In the genomic region with DNA sequence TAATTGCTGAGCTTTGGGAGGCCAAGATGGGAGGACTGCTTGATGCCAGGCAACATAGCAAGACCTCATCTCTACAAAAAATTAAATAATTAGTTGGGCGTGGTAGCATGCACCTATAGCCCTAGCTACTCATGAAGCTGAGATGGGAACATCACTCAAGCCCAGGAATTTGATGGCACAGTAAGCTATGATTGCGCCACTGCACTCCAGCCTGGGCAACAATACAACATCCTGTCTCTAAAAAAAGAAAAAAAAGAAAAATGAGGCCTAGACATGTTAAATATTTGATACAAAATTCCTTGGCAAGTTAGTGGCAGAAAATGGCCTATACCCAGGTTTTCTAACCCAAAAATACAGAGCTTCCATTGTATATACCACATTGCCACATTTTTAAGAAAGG, we compare ENCODE assay signal across 36 cellular contexts.
DNase-seq lines count a peak whose midpoint lies in the region; FAIRE-seq and TF ChIP-seq lines count a peak whose summit lies in the region.
"Had no signal": no experiment of that assay in that cellular context is flagged by ENCODE, and none has a peak within 500 bp of the region (broad histone marks: within the 10 kb centered on the region; RNA-seq: fewer than 3 reads in every experiment).

No MANE protein-coding gene starts in this region.

- TF ChIP-seq CTCF in astrocyte (IDR thresholded peaks at IDR 0.05; ENCODE audit: insufficient read depth, low read depth, low read length), result no peak

- H3K9ac ChIP-seq in astrocyte (ENCODE audit: low read length), result no peak overlapping the region
- H3K9ac ChIP-seq: neural progenitor cell had no signal

- H3K27me3 ChIP-seq in astrocyte (ENCODE audit: insufficient read depth, low read length) (no peaks in the 10 kb centered on the region), HAP-1 (ENCODE audit: low read depth) (no peaks in the 10 kb centered on the region)
- H3K27me3 ChIP-seq: neural progenitor cell, spleen had no signal

- H3K36me3 ChIP-seq in astrocyte (ENCODE audit: insufficient read depth, low read length) (no peaks in the 10 kb centered on the region), HAP-1 (replicated peaks) (no peaks in the 10 kb centered on the region)
- H3K36me3 ChIP-seq: neural progenitor cell, thoracic aorta had no signal

- H3K4me1 ChIP-seq in astrocyte (ENCODE audit: insufficient read depth, low read length), result no peaks in the 10 kb centered on the region
- peaks cover 6% of the 10 kb centered on the region for H3K4me1 ChIP-seq in HAP-1
- H3K4me1 ChIP-seq: spleen had no signal

- in situ Hi-C loops in HAP-1 (cut with MboI; ENCODE audit: low sequenced_read_pairs), result no loop called here

- DNase-seq in AG08395 (ENCODE audit: low spot score) (peak; percentile 3), HS-5 (ENCODE audit: low read depth) (peak; percentile 4), astrocyte (ENCODE audit: low read depth) (peak; percentile 26), fibroblast of peridontal ligament (ENCODE audit: extremely low read depth) (peak; percentile 69), middle frontal gyrus (ENCODE audit: extremely low spot score, low spot score) (no peak), HAP-1 (ENCODE audit: low spot score in 2 of 2) (no peak), NK-92 (lab: John Stamatoyannopoulos, UW; ENCODE audit: unreplicated experiment) (no peak), hypothalamus (lab: John Stamatoyannopoulos, UW) (no peak)
- DNase-seq: activated CD8-positive, alpha-beta memory T cell treated with anti-CD3 and anti-CD28 coated beads, Interleukin-2, amount 10 ng/mL, durations not matched to agents 7 days and 5 days; activated gamma-delta T cell treated with Interleukin-2 at 50 U/mL for 16 hours; activated naive CD8-positive, alpha-beta T cell treated with anti-CD3 and anti-CD28 coated beads, Interleukin-2, amount 10 ng/mL, durations not matched to agents 7 days and 5 days; activated T-cell treated with anti-CD3 and anti-CD28 coated beads, Interleukin-2, amount 50 U/mL, for 4 hours; CD4-positive, alpha-beta memory T cell; DMS 273 treated with DMSO at 0.1 percent for 48 hours; H9; islet precursor cell; Kasumi-1; left ventricle myocardium superior; NCI-H1092; NCI-H1694 treated with DMSO at 0.1 percent for 48 hours; NCI-H524 treated with DMSO at 0.1 percent for 48 hours; NK-92 treated with Interleukin-12 subunit alpha and Interleukin-12 subunit beta, amount 100 ng/mL, for 24 hours; PC-9; right cardiac atrium; spleen; stimulated activated CD4-positive, alpha-beta T cell treated with anti-CD3 and anti-CD28 coated beads, Interleukin-2, amount 100 ng/mL, for 24 hours; stimulated activated CD8-positive, alpha-beta memory T cell treated with anti-CD3 and anti-CD28 coated beads, Interleukin-4, amount 100 ng/mL, for 48 hours; stimulated activated naive CD8-positive, alpha-beta T cell treated with anti-CD3 and anti-CD28 coated beads, Interleukin-15, amount 100 ng/mL, for 72 hours; T-helper 17 cell had no signal

- no peak overlapping the region for H3K4me2 ChIP-seq in astrocyte (ENCODE audit: low read length)
- H3K4me2 ChIP-seq: neural progenitor cell, PC-9 had no signal

- H3K4me3 ChIP-seq in astrocyte (ENCODE audit: insufficient read depth, low read depth, low read length) (no peak overlapping the region), HAP-1 (no peak overlapping the region)
- H3K4me3 ChIP-seq: neural progenitor cell, PC-9, spleen, thoracic aorta had no signal

- no peak overlapping the region for H3K4me3 Mint-ChIP-seq in astrocyte (ENCODE audit: unreplicated experiment)
- H3K4me3 Mint-ChIP-seq: activated CD8-positive, alpha-beta memory T cell treated with anti-CD3 and anti-CD28 coated beads, Interleukin-2, amount 10 ng/mL, durations not matched to agents 7 days and 5 days; activated naive CD8-positive, alpha-beta T cell treated with anti-CD3 and anti-CD28 coated beads, Interleukin-2, amount 10 ng/mL, durations not matched to agents 7 days and 5 days; activated T-cell treated with anti-CD3 and anti-CD28 coated beads, Interleukin-2, amount 50 U/mL, for 4 hours; B cell; CD4-positive, alpha-beta memory T cell; central memory CD8-positive, alpha-beta T cell; H9; neural progenitor cell; stimulated activated naive CD8-positive, alpha-beta T cell treated with anti-CD3 and anti-CD28 coated beads, Interleukin-15, amount 100 ng/mL, for 72 hours; T-helper 17 cell had no signal

- no peaks in the 10 kb centered on the region for H3K4me1 Mint-ChIP-seq in astrocyte (ENCODE audit: low read depth, unreplicated experiment)
- H3K4me1 Mint-ChIP-seq: B cell; central memory CD8-positive, alpha-beta T cell; stimulated activated naive CD8-positive, alpha-beta T cell treated with anti-CD3 and anti-CD28 coated beads, Interleukin-15, amount 100 ng/mL, for 72 hours had no signal

- no peaks in the 10 kb centered on the region for H3K79me2 ChIP-seq in astrocyte (ENCODE audit: insufficient read depth, low read length)

- no peak overlapping the region for H3K27ac ChIP-seq in astrocyte (ENCODE audit: low read depth, low read length)
- H3K27ac ChIP-seq: neural progenitor cell, PC-9, spleen, thoracic aorta had no signal

- FAIRE-seq in astrocyte (lab: Jason Lieb, UNC), result no peak
- FAIRE-seq: endometrium, GM12892, HepG2 had no signal

- H4K20me1 ChIP-seq in astrocyte (ENCODE audit: insufficient read depth, low read length), result no peaks in the 10 kb centered on the region

- no peaks in the 10 kb centered on the region for H3K9me3 Mint-ChIP-seq in astrocyte (ENCODE audit: unreplicated experiment)
- H3K9me3 Mint-ChIP-seq: activated naive CD8-positive, alpha-beta T cell treated with anti-CD3 and anti-CD28 coated beads, Interleukin-2, amount 10 ng/mL, durations not matched to agents 7 days and 5 days; activated T-cell treated with anti-CD3 and anti-CD28 coated beads, Interleukin-2, amount 50 U/mL, for 4 hours; CD4-positive, alpha-beta memory T cell; central memory CD8-positive, alpha-beta T cell; H9; neural progenitor cell; stimulated activated naive CD8-positive, alpha-beta T cell treated with anti-CD3 and anti-CD28 coated beads, Interleukin-15, amount 100 ng/mL, for 72 hours had no signal

- no peaks in the 10 kb centered on the region for H3K27me3 Mint-ChIP-seq in astrocyte (ENCODE audit: low read depth, unreplicated experiment)
- H3K27me3 Mint-ChIP-seq: activated CD8-positive, alpha-beta memory T cell treated with anti-CD3 and anti-CD28 coated beads, Interleukin-2, amount 10 ng/mL, durations not matched to agents 7 days and 5 days; activated naive CD8-positive, alpha-beta T cell treated with anti-CD3 and anti-CD28 coated beads, Interleukin-2, amount 10 ng/mL, durations not matched to agents 7 days and 5 days; B cell; CD4-positive, alpha-beta memory T cell; central memory CD8-positive, alpha-beta T cell; stimulated activated naive CD8-positive, alpha-beta T cell treated with anti-CD3 and anti-CD28 coated beads, Interleukin-15, amount 100 ng/mL, for 72 hours; T-helper 17 cell had no signal

- H3K27ac Mint-ChIP-seq in astrocyte (ENCODE audit: unreplicated experiment), result no peak overlapping the region
- H3K27ac Mint-ChIP-seq: activated CD8-positive, alpha-beta memory T cell treated with anti-CD3 and anti-CD28 coated beads, Interleukin-2, amount 10 ng/mL, durations not matched to agents 7 days and 5 days; activated naive CD8-positive, alpha-beta T cell treated with anti-CD3 and anti-CD28 coated beads, Interleukin-2, amount 10 ng/mL, durations not matched to agents 7 days and 5 days; B cell; CD4-positive, alpha-beta memory T cell; H9; neural progenitor cell; stimulated activated naive CD8-positive, alpha-beta T cell treated with anti-CD3 and anti-CD28 coated beads, Interleukin-15, amount 100 ng/mL, for 72 hours; T-helper 17 cell had no signal

- no peaks in the 10 kb centered on the region for H3K9me3 ChIP-seq in astrocyte (ENCODE audit: insufficient read depth, low read depth, low read length)
- H3K9me3 ChIP-seq in HAP-1, result no peaks in the 10 kb centered on the region
- H3K9me3 ChIP-seq: spleen, thoracic aorta had no signal

- H3K36me3 Mint-ChIP-seq in astrocyte (ENCODE audit: low read depth, unreplicated experiment), result no peaks in the 10 kb centered on the region
- H3K36me3 Mint-ChIP-seq: neural progenitor cell had no signal

- H2AFZ ChIP-seq in astrocyte (ENCODE audit: low read depth, low read length), result no peak overlapping the region
- H2AFZ ChIP-seq: neural progenitor cell, PC-9 had no signal

Comparison
In these comparisons a context has a peak if more than half of its experiments do, and no peak if none do; other contexts are left out.
1. DNase-seq: peak in AG08395 (single experiment), HS-5 (single experiment), astrocyte (single experiment) and fibroblast of peridontal ligament (single experiment); none in middle frontal gyrus (single experiment), HAP-1 (0 of 2), NK-92 (single experiment) and hypothalamus (0 of 51).